ENCODE assay signal across 7 cellular contexts in genomic region chr16:81873843-81874752, GRCh38.
A peak's percentile ranks its signal among the peaks of the same experiment; 100 is the strongest.
DNase-seq lines count a peak whose midpoint lies in the region; ATAC-seq and TF ChIP-seq lines count a peak whose summit lies in the region.

No MANE protein-coding gene starts in this region.

- H3K27me3 Mint-ChIP-seq in neural progenitor cell (ENCODE audit: insufficient read depth, low read depth): peaks cover 6% of the 10 kb centered on the region

- TF ChIP-seq POLR2A in erythroblast (IDR thresholded peaks at IDR 0.05; ENCODE audit: low read length): no peak

- peaks cover 4% of the 10 kb centered on the region for H3K4me1 Mint-ChIP-seq in neural progenitor cell

- H3K36me3 ChIP-seq in MG63 (no peaks in the 10 kb centered on the region), neural progenitor cell (no peaks in the 10 kb centered on the region)

- no peak overlapping the region for H2AFZ ChIP-seq in neural progenitor cell (replicated peaks)

- DNase-seq in GM03348 (ENCODE audit: low spot score): peak; percentile 70
- peak; percentile 21 for DNase-seq in MG63
- peak; percentile 22 to 32 for DNase-seq in activated CD4-positive, alpha-beta T cell treated with anti-CD3 and anti-CD28 coated beads, Interleukin-2, amount 50 U/mL, for 4 hours
- DNase-seq in erythroblast (lab: John Stamatoyannopoulos, UW): peak; percentile 55 to 65
- DNase-seq in neural progenitor cell (ENCODE audit: low spot score): peak; percentile 75

- H3K9ac ChIP-seq in neural progenitor cell: no peak overlapping the region

- no peak overlapping the region for H3K4me3 ChIP-seq in MG63
- H3K4me3 ChIP-seq in neural progenitor cell: no peak overlapping the region

- no peaks in the 10 kb centered on the region for H3K79me2 ChIP-seq in neural progenitor cell (ENCODE audit: low read depth)

- H3K27me3 ChIP-seq in MG63 (no peaks in the 10 kb centered on the region), neural progenitor cell (no peaks in the 10 kb centered on the region)

- no peak overlapping the region for H3K27ac Mint-ChIP-seq in neural progenitor cell

- no peaks in the 10 kb centered on the region for H4K20me1 ChIP-seq in neural progenitor cell (ENCODE audit: low read depth)

- H3K27ac ChIP-seq in neural progenitor cell: no peak overlapping the region

- peak; percentile 87 for TF ChIP-seq CTCF in neural progenitor cell (IDR thresholded peaks at IDR 0.05)

- H3K36me3 Mint-ChIP-seq in neural progenitor cell: no peaks in the 10 kb centered on the region

- H3K4me3 Mint-ChIP-seq in neural progenitor cell: no peak overlapping the region

- H3K9me3 Mint-ChIP-seq in neural progenitor cell: no peaks in the 10 kb centered on the region

- H3F3A ChIP-seq in neural progenitor cell (ENCODE audit: low read depth): no peaks in the 10 kb centered on the region

- no peak overlapping the region for H3K4me2 ChIP-seq in neural progenitor cell

- H3K9me3 ChIP-seq in MG63: no peaks in the 10 kb centered on the region
- no peaks in the 10 kb centered on the region for H3K9me3 ChIP-seq in neural progenitor cell (ENCODE audit: low read depth)

- ATAC-seq in GM21786 (IDR thresholded peaks at IDR 0.05; ENCODE audit: unreplicated experiment): peak; percentile 79
- no peak for ATAC-seq in GM18870 (IDR thresholded peaks at IDR 0.05; ENCODE audit: unreplicated experiment)

- peaks cover 4% of the 10 kb centered on the region for H3K4me1 ChIP-seq in neural progenitor cell

Comparison
In these comparisons a context has a peak if more than half of its experiments do, and no peak if none do; other contexts are left out.
1. DNase-seq: peak in every context shown above with its lines; median percentile 75 in neural progenitor cell; 70 in GM03348; 60 in erythroblast; 27 in activated CD4-positive, alpha-beta T cell treated with anti-CD3 and anti-CD28 coated beads, Interleukin-2, amount 50 U/mL, for 4 hours; 21 in MG63.